Comparison of ENCODE assay signal across 9 cellular contexts in the genomic region with DNA sequence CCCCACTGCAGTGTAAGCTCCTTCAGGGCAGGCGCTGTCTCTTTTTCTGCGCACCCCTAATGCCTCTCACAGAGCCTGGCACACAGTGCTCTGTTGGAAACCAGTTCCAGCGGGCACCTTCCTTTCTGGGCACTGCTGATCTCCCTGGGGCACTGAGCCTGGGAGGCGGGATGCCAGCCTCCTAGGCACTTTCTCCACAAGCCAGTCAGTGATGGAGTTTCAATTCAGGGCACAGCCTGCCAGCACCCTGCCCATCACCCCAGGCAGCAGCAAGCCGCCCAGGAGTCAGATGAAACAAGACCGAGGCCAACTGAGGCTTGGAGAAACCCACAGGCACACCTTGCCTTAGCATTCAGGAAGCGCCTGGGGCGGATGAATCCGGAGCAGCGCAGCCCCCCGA. TPM values are rescaled to one million over a fixed set of nuclear protein-coding genes. Genes with fewer than 3 reads are reported as not detected.
DNase-seq lines count a peak whose midpoint lies in the region; ATAC-seq and TF ChIP-seq lines count a peak whose summit lies in the region.
"Had no signal": no experiment of that assay in that cellular context is flagged by ENCODE, and none has a peak within 500 bp of the region (broad histone marks: within the 10 kb centered on the region; RNA-seq: fewer than 3 reads in every experiment).

No MANE protein-coding gene starts in this region.

- no peaks in the 10 kb centered on the region for H4K20me1 ChIP-seq in OCI-LY3 (ENCODE audit: insufficient read depth, low read length)

- peaks cover 19% of the 10 kb centered on the region for H3K4me1 ChIP-seq in OCI-LY3 (ENCODE audit: low read length)
- peaks cover 4 to 10% of the 10 kb centered on the region in 2 donors for H3K4me1 ChIP-seq in duodenal mucosa (ENCODE audit: control insufficient read depth in 1 of 2, insufficient read depth in 2 of 2, low read length in 2 of 2)
- peaks cover 0 to 8% (median 3%) of the 10 kb centered on the region in 4 donors for H3K4me1 ChIP-seq in right lobe of liver
- H3K4me1 ChIP-seq in spleen = peaks cover 18 to 70% (median 46%) of the 10 kb centered on the region in 6 donors

- H3K27me3 ChIP-seq in OCI-LY3 (ENCODE audit: low read depth, low read length) (peaks cover 53% of the 10 kb centered on the region), duodenal mucosa (ENCODE audit: control insufficient read depth in 1 of 2, insufficient read depth in 2 of 2, low read length in 2 of 2) (peaks cover 0 to 10% of the 10 kb centered on the region in 2 donors), right lobe of liver (no peaks in the 10 kb centered on the region), spleen (replicated peaks in 1 of 7) (peaks cover 0 to 20% (median 5%) of the 10 kb centered on the region in 7 donors)

- H3K9ac ChIP-seq in OCI-LY3 (ENCODE audit: low read length) (peak overlapping the region; percentile 32; the same call in 1 of the 2 replicates), duodenal mucosa (ENCODE audit: low read depth in 1 of 2, low read length in 2 of 2) (peak overlapping the region; percentile 32 to 33)

- no peaks in the 10 kb centered on the region for H3K79me2 ChIP-seq in OCI-LY3 (ENCODE audit: low read length)

- peak overlapping the region; percentile 74 for H3K4me2 ChIP-seq in OCI-LY3 (ENCODE audit: low read length)

- no peak overlapping the region for H3K27ac ChIP-seq in OCI-LY3 (ENCODE audit: low read length)
- no peak overlapping the region for H3K27ac ChIP-seq in duodenal mucosa (ENCODE audit: low read depth, low read length)
- no peak overlapping the region for H3K27ac ChIP-seq in right lobe of liver
- peak overlapping the region in 4 of 8 donors; percentile 41 to 68 (median 50) for H3K27ac ChIP-seq in spleen
- H3K27ac ChIP-seq: VCaP had no signal

- ATAC-seq in right lobe of liver = peak in 3 of 4 donors; percentile 13 to 31 (median 14)
- no peak for ATAC-seq in HG03159 (IDR thresholded peaks at IDR 0.05; ENCODE audit: unreplicated experiment)
- no peak for ATAC-seq in GM19395 (IDR thresholded peaks at IDR 0.05; ENCODE audit: unreplicated experiment)

- WGBS in right lobe of liver (ENCODE audit: insufficient coverage, low coverage, low lambda C conversion rate, missing lambda C conversion rate) = 33% methylated on average over 9 of the region's 11 CpGs
- WGBS in spleen, 5 donors = 32 to 44% (median 36%) methylated on average over 9 to 11 of the region's 11 CpGs

- H3K9me3 ChIP-seq in OCI-LY3 (ENCODE audit: insufficient read depth, low read length) = no peaks in the 10 kb centered on the region
- no peaks in the 10 kb centered on the region for H3K9me3 ChIP-seq in duodenal mucosa (ENCODE audit: control insufficient read depth in 1 of 2, low read length in 2 of 2)
- no peaks in the 10 kb centered on the region for H3K9me3 ChIP-seq in right lobe of liver
- no peaks in the 10 kb centered on the region for H3K9me3 ChIP-seq in spleen

- peak overlapping the region; percentile 73 for H3K4me3 ChIP-seq in OCI-LY3 (ENCODE audit: low read length)
- H3K4me3 ChIP-seq in duodenal mucosa (ENCODE audit: low read depth in 1 of 2, low read length in 2 of 2) = peak overlapping the region; percentile 23 to 36
- H3K4me3 ChIP-seq in right lobe of liver = peak overlapping the region; percentile 11 to 28 (median 28)
- peak overlapping the region in 7 of 8 donors; percentile 8 to 61 (median 27) for H3K4me3 ChIP-seq in spleen

- no peaks in the 10 kb centered on the region for H3K36me3 ChIP-seq in OCI-LY3 (replicated peaks; ENCODE audit: low read depth, low read length)
- no peaks in the 10 kb centered on the region for H3K36me3 ChIP-seq in duodenal mucosa (ENCODE audit: control insufficient read depth in 1 of 2, insufficient read depth in 2 of 2, low read length in 2 of 2)
- H3K36me3 ChIP-seq in right lobe of liver = no peaks in the 10 kb centered on the region
- no peaks in the 10 kb centered on the region for H3K36me3 ChIP-seq in spleen

- intact Hi-C loops in right lobe of liver (cut with DNase I) (no loop called here), spleen (cut with DNase I; ENCODE audit: low total_unique reads) (no loop called here)

- TF ChIP-seq CTCF in OCI-LY3 (IDR thresholded peaks at IDR 0.05; ENCODE audit: low read depth, low read length) (no peak), right lobe of liver (IDR thresholded peaks at IDR 0.05) (no peak), spleen (IDR thresholded peaks at IDR 0.05 in 8 of 11, conservative IDR thresholded peaks at IDR 0.05 in 3 of 11) (no peak)

- TF ChIP-seq POLR2A in right lobe of liver (IDR thresholded peaks at IDR 0.05) (no peak), spleen (IDR thresholded peaks at IDR 0.05) (no peak)

- DNase-seq in right lobe of liver (no peak), spleen (peak; percentile 34), SKM-1 treated with dmso at 0.1 percent for 144 hours (lab: John Stamatoyannopoulos, UW; ENCODE audit: unreplicated experiment) (no peak), NCI-H2171 treated with DMSO at 0.1 percent for 48 hours (lab: John Stamatoyannopoulos, UW) (no peak)

- H2AFZ ChIP-seq in OCI-LY3 (ENCODE audit: low read depth, low read length) = peak overlapping the region; percentile 45; the same call in 1 of the 2 replicates

RNA-seq across cellular contexts. Expression of a gene that starts 5.7 kb away (rescaled TPM):
- total RNA-seq in right lobe of liver (10 to 100 TPM; 39.3 to 84.2 (median 64.7) TPM), spleen (100 to 1,000 TPM; 140 to 203 (median 181) TPM)
- polyA plus RNA-seq in spleen = 10 to 100 TPM; 22.2 to 43.5 (median 23.8) TPM

RNA-seq across cellular contexts. Expression of a gene that starts 33.7 kb away (rescaled TPM):
- 1 to 10 TPM; 1.5 to 6.3 (median 5.0) TPM for total RNA-seq in right lobe of liver
- 10 to 100 TPM in 1 of 7 donors, 1 to 10 TPM in 6; 4.8 to 18.6 (median 7.3) TPM for total RNA-seq in spleen
- 1 to 10 TPM; 2.0 to 3.2 (median 2.8) TPM for polyA plus RNA-seq in spleen

Comparison
In these comparisons a context has a peak if more than half of its experiments do, and no peak if none do; other contexts are left out.
1. ATAC-seq: peak in right lobe of liver (3 of 4); none in HG03159 (single experiment) and GM19395 (single experiment).
2. Peak in every context shown above with its lines, with median percentiles within 50 percentile points of each other: H3K4me3 ChIP-seq.